ENCODE assay signal across 26 cellular contexts in the genomic region with DNA sequence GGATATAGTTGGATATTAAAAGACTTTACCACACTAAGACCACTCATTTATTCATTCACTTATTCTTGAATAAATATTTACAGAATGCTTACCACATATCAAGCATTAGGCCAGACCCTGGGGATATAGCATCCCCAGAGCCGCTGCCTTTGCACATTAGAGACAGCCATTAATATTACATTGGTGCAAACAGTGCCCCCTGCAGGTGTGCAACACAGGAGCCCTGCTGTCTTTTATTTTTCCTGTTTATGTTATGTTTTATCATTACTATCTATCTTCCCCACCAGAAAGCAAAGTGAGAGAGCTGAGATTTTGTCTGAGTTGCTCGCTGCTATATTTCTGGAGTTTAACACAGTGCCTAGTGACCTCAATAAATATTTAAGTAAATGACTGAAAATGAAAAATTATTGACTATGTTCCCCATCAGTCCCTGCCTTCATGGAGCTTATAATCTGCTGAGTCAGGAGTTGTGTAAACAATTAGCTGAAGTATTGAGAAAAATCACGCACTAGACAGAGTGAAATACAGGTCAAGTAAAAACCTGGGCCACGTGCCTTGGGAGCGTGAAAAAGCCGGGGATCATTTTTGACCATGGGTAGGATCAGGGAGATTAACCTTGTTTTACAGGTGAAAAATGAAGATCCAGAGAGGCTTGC.
DNase-seq lines count a peak whose midpoint lies in the region; ATAC-seq, FAIRE-seq and TF ChIP-seq lines count a peak whose summit lies in the region.
"Had no signal": no experiment of that assay in that cellular context is flagged by ENCODE, and none has a peak within 500 bp of the region (broad histone marks: within the 10 kb centered on the region; RNA-seq: fewer than 3 reads in every experiment).

No MANE protein-coding gene starts in this region.

- no peak overlapping the region for H3K4me3 ChIP-seq in HepG2 (replicated peaks in 1 of 3; ENCODE audit: insufficient read depth in 1 of 3, low read depth in 2 of 3, low read length in 3 of 3)
- no peak overlapping the region for H3K4me3 ChIP-seq in right lobe of liver
- no peak overlapping the region for H3K4me3 ChIP-seq in Loucy (ENCODE audit: low read length, poor library complexity, severe bottlenecking)
- no peak overlapping the region for H3K4me3 ChIP-seq in choroid plexus epithelial cell (ENCODE audit: low read depth, low read length)
- no peak overlapping the region for H3K4me3 ChIP-seq in smooth muscle cell
- H3K4me3 ChIP-seq: ascending aorta, left lung, PC-9, SJCRH30 had no signal

- H3K79me2 ChIP-seq in HepG2 (ENCODE audit: insufficient read depth, low read length) (no peaks in the 10 kb centered on the region), Loucy (ENCODE audit: insufficient read depth, low read length) (no peaks in the 10 kb centered on the region), smooth muscle cell (ENCODE audit: low read depth) (no peaks in the 10 kb centered on the region)

- TF ChIP-seq CTCF in HepG2 (CRISPR knock-in tag; IDR thresholded peaks at IDR 0.05) (no peak), right lobe of liver (IDR thresholded peaks at IDR 0.05) (no peak), Loucy (conservative IDR thresholded peaks at IDR 0.05; ENCODE audit: low read length) (peak; percentile 48), choroid plexus epithelial cell (conservative IDR thresholded peaks at IDR 0.05; ENCODE audit: low read depth, low read length) (peak; percentile 9), smooth muscle cell (IDR thresholded peaks at IDR 0.05; ENCODE audit: borderline replicate concordance, insufficient read depth, poor library complexity, severe bottlenecking) (peak; percentile 26)

- intact Hi-C loops in HepG2 (cut with micrococcal nuclease; ENCODE audit: unreplicated experiment) (no loop called here), right lobe of liver (cut with DNase I) (no loop called here)

- H3K9me3 ChIP-seq in HepG2 (ENCODE audit: low read length) (no peaks in the 10 kb centered on the region), right lobe of liver (no peaks in the 10 kb centered on the region), Loucy (ENCODE audit: insufficient read depth, low read depth, low read length) (no peaks in the 10 kb centered on the region), smooth muscle cell (replicated peaks; ENCODE audit: low read depth) (no peaks in the 10 kb centered on the region)
- H3K9me3 ChIP-seq: ascending aorta, left lung, SJCRH30 had no signal

- TF ChIP-seq POLR2A in HepG2 (IDR thresholded peaks at IDR 0.05; ENCODE audit: insufficient read depth in 1 of 2, low read depth in 2 of 2, low read length in 2 of 2), result no peak
- no peak for TF ChIP-seq POLR2A in right lobe of liver (IDR thresholded peaks at IDR 0.05)

- H3K4me2 ChIP-seq in HepG2 (ENCODE audit: low read depth, low read length), result no peak overlapping the region
- H3K4me2 ChIP-seq in Loucy (ENCODE audit: low read depth, low read length, poor library complexity, severe bottlenecking), result no peak overlapping the region
- H3K4me2 ChIP-seq in smooth muscle cell, result no peak overlapping the region
- H3K4me2 ChIP-seq: PC-9 had no signal

- no peaks in the 10 kb centered on the region for H4K20me1 ChIP-seq in HepG2 (ENCODE audit: insufficient read depth, low read length)
- H4K20me1 ChIP-seq in Loucy (ENCODE audit: insufficient read depth, low read length, poor library complexity, severe bottlenecking), result no peaks in the 10 kb centered on the region
- no peaks in the 10 kb centered on the region for H4K20me1 ChIP-seq in smooth muscle cell (ENCODE audit: low read depth)

- H3K9ac ChIP-seq in HepG2 (ENCODE audit: insufficient read depth, low read depth, low read length) (no peak overlapping the region), Loucy (ENCODE audit: low read depth, low read length, poor library complexity, severe bottlenecking) (no peak overlapping the region), smooth muscle cell (ENCODE audit: low read depth) (no peak overlapping the region)

- 50% methylated on average over 6 of the region's 6 CpGs for WGBS in HepG2 (ENCODE audit: low lambda C conversion rate)
- 94% methylated on average over 6 of the region's 6 CpGs for WGBS in right lobe of liver (ENCODE audit: insufficient coverage, low coverage, low lambda C conversion rate, missing lambda C conversion rate)
- WGBS in smooth muscle cell (ENCODE audit: low lambda C conversion rate), result 96% methylated on average over 6 of the region's 6 CpGs

- POLR2A ChIA-PET in HepG2 (lab: Yijun Ruan, JAX), result no interaction called here

- peaks cover 0 to 10% of the 10 kb centered on the region in 2 experiments; a peak in 1 of 5 replicates for H3K27me3 ChIP-seq in HepG2 (ENCODE audit: control insufficient read depth in 1 of 2, insufficient read depth in 2 of 2, low read length in 2 of 2)
- no peaks in the 10 kb centered on the region for H3K27me3 ChIP-seq in right lobe of liver
- H3K27me3 ChIP-seq in Loucy (ENCODE audit: insufficient read depth, low read length, poor library complexity, severe bottlenecking), result no peaks in the 10 kb centered on the region
- H3K27me3 ChIP-seq in smooth muscle cell (ENCODE audit: low read depth), result no peaks in the 10 kb centered on the region
- H3K27me3 ChIP-seq: ascending aorta, left lung, SJCRH30 had no signal

- CTCF ChIA-PET in HepG2 (lab: Yijun Ruan, JAX; ENCODE audit: low intra/inter-chr PET ratio, low total read pairs), result no interaction called here

- no TSS peak for BruUV-seq in HepG2 (replicated peaks; lab: Mats Ljungman, UMichigan)

- H3F3A ChIP-seq in Loucy (ENCODE audit: low read depth) (no peaks in the 10 kb centered on the region), smooth muscle cell (ENCODE audit: low read depth) (no peaks in the 10 kb centered on the region)

- H2AFZ ChIP-seq in HepG2 (ENCODE audit: low read length) (no peak overlapping the region), Loucy (ENCODE audit: low read length) (no peak overlapping the region), smooth muscle cell (ENCODE audit: low read depth) (no peak overlapping the region)
- H2AFZ ChIP-seq: PC-9 had no signal

- H3K36me3 ChIP-seq in HepG2 (replicated peaks in 1 of 2; ENCODE audit: control insufficient read depth in 1 of 2, insufficient read depth in 2 of 2, low read length in 2 of 2) (no peaks in the 10 kb centered on the region), right lobe of liver (no peaks in the 10 kb centered on the region), Loucy (ENCODE audit: insufficient read depth, low read length) (no peaks in the 10 kb centered on the region), smooth muscle cell (ENCODE audit: low read depth) (no peaks in the 10 kb centered on the region)
- H3K36me3 ChIP-seq: ascending aorta, left lung, SJCRH30 had no signal

- in situ Hi-C loops in HepG2 (cut with HindIII; ENCODE audit: extremely low pct_ligation_motif_present, low pct_unique_long_range_greater_than_20kb), result no loop called here

- H3K9me2 ChIP-seq in Loucy (replicated peaks; ENCODE audit: low read depth, low read length), result no peaks in the 10 kb centered on the region

- H3K27ac ChIP-seq in HepG2 (ENCODE audit: extremely low read length, insufficient read depth, low read length) (no peak overlapping the region), right lobe of liver (no peak overlapping the region), smooth muscle cell (ENCODE audit: low read depth) (no peak overlapping the region)
- H3K27ac ChIP-seq: ascending aorta, left lung, PC-9, SJCRH30 had no signal

- TF ChIP-seq EP300 in HepG2 (IDR thresholded peaks at IDR 0.05; ENCODE audit: low read depth in 2 of 2, low read length in 2 of 2) (no peak), HepG2 (CRISPR knock-in tag; IDR thresholded peaks at IDR 0.05; ENCODE audit: borderline replicate concordance) (no peak)

- TF ChIP-seq RAD21 in HepG2 (CRISPR knock-in tag; IDR thresholded peaks at IDR 0.05), result no peak

- no peak for FAIRE-seq in HepG2 (lab: Jason Lieb, UNC)

- DNase-seq in HepG2 (ENCODE audit: low spot score), result no peak
- no peak for DNase-seq in right lobe of liver
- no peak for DNase-seq in choroid plexus epithelial cell (ENCODE audit: low read depth)
- DNase-seq in smooth muscle cell (lab: John Stamatoyannopoulos, UW; ENCODE audit: unreplicated experiment), result no peak
- DNase-seq in germinal center (ENCODE audit: low spot score), result no peak
- DNase-seq: activated CD4-positive, alpha-beta T cell treated with anti-CD3 and anti-CD28 coated beads, Interleukin-2, amount 50 U/mL, for 4 hours; activated naive CD4-positive, alpha-beta T cell treated with Interleukin-2 at 50 U/mL for 16 hours; CD4-positive, CD25-positive, alpha-beta regulatory T cell; effector memory CD4-positive, alpha-beta T cell; GDM1; HCEC 1CT; left lung; midbrain; MM.1S; NCI-H146; NCI-H2171; NCI-H526; PC-9; SJCRH30; stimulated activated naive CD4-positive, alpha-beta T cell; T-helper 2 cell had no signal

- no peaks in the 10 kb centered on the region for H3K4me1 ChIP-seq in HepG2 (ENCODE audit: insufficient read depth, low read length)
- no peaks in the 10 kb centered on the region for H3K4me1 ChIP-seq in right lobe of liver
- H3K4me1 ChIP-seq in Loucy (ENCODE audit: insufficient read depth, low read length, poor library complexity, severe bottlenecking), result no peaks in the 10 kb centered on the region
- H3K4me1 ChIP-seq in smooth muscle cell (ENCODE audit: low read depth), result peaks cover 4% of the 10 kb centered on the region
- H3K4me1 ChIP-seq: left lung, SJCRH30 had no signal

- ATAC-seq in HepG2, result no peak
- no peak for ATAC-seq in right lobe of liver
- no peak for ATAC-seq in GM18909 (IDR thresholded peaks at IDR 0.05; ENCODE audit: poor library complexity, unreplicated experiment)
- ATAC-seq in HG02870 (IDR thresholded peaks at IDR 0.05; ENCODE audit: unreplicated experiment), result no peak
- ATAC-seq: left lung; natural killer cell treated with Interleukin-12 subunit alpha and Interleukin-12 subunit beta and Interleukin-15 and Interleukin-18, amount 100 ng/mL, for 72 hours had no signal

TF ChIP-seq in HepG2, 621 proteins besides CTCF, POLR2A, EP300 and RAD21 (continues in another document):
- TF ChIP-seq MAFK (conservative IDR thresholded peaks at IDR 0.05 in 1 of 2, IDR thresholded peaks at IDR 0.05 in 1 of 2; ENCODE audit: low read length in 2 of 2), result peak; percentile 91 to 96
- no peak for TF ChIP-seq NAIF1 (CRISPR knock-in tag; IDR thresholded peaks at IDR 0.05; ENCODE audit: borderline replicate concordance)
- TF ChIP-seq NFE2L2 (IDR thresholded peaks at IDR 0.05; ENCODE audit: low read length), result no peak
- TF ChIP-seq ZNF839 (CRISPR knock-in tag; IDR thresholded peaks at IDR 0.05; ENCODE audit: borderline replicate concordance), result no peak
- peak; percentile 93 for TF ChIP-seq MAFF (IDR thresholded peaks at IDR 0.05; ENCODE audit: low read depth, low read length)
- TF ChIP-seq CHCHD3 (CRISPR knock-in tag; IDR thresholded peaks at IDR 0.05), result no peak
- TF ChIP-seq, protein P1, sequence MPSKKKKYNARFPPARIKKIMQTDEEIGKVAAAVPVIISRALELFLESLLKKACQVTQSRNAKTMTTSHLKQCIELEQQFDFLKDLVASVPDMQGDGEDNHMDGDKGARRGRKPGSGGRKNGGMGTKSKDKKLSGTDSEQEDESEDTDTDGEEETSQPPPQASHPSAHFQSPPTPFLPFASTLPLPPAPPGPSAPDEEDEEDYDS (CRISPR knock-in tag; IDR thresholded peaks at IDR 0.05), result no peak
- no peak for TF ChIP-seq PHF20 (CRISPR knock-in tag; IDR thresholded peaks at IDR 0.05)
- no peak for TF ChIP-seq MEIS2 (CRISPR knock-in tag; IDR thresholded peaks at IDR 0.05)
- no peak for TF ChIP-seq ZBTB7B (CRISPR knock-in tag; IDR thresholded peaks at IDR 0.05)

Comparison
In these comparisons a context has a peak if more than half of its experiments do, and no peak if none do; other contexts are left out.
1. CTCF ChIP-seq: peak in Loucy (single experiment), choroid plexus epithelial cell (single experiment) and smooth muscle cell (single experiment); none in HepG2 (single experiment) and right lobe of liver (0 of 4).